Comparison of ENCODE assay signal across 18 cellular contexts in genomic region chr14:105742531-105742848, GRCh38.
DNase-seq lines count a peak whose midpoint lies in the region; ATAC-seq and TF ChIP-seq lines count a peak whose summit lies in the region.
"Had no signal": no experiment of that assay in that cellular context is flagged by ENCODE, and none has a peak within 500 bp of the region (broad histone marks: within the 10 kb centered on the region; RNA-seq: fewer than 3 reads in every experiment).

No MANE protein-coding gene starts in this region.

- H3K27ac ChIP-seq in heart right ventricle (no peak overlapping the region), SU-DHL-6 (ENCODE audit: low read depth, low read length) (peak overlapping the region; percentile 97)
- H3K27ac ChIP-seq: PC-9 had no signal

- H3K27me3 Mint-ChIP-seq in memory B cell, result no peaks in the 10 kb centered on the region
- no peaks in the 10 kb centered on the region for H3K27me3 Mint-ChIP-seq in activated CD4-positive, alpha-beta T cell treated with anti-CD3 and anti-CD28 coated beads, Interleukin-2, amount 10 ng/mL, durations not matched to agents 24 days and 14 days

- H3K9me2 ChIP-seq in SU-DHL-6 (replicated peaks; ENCODE audit: insufficient read depth, low read length), result no peaks in the 10 kb centered on the region

- DNase-seq in Right ventricle myocardium superior (peak; percentile 11), heart right ventricle (no peak), memory B cell (ENCODE audit: low spot score in 2 of 2) (no peak), activated gamma-delta T cell (lab: John Stamatoyannopoulos, UW) (no peak), AG08395 (ENCODE audit: low spot score) (no peak), NCI-H1092 (lab: John Stamatoyannopoulos, UW) (no peak)
- no peak for DNase-seq in activated CD4-positive, alpha-beta T cell treated with anti-CD3 and anti-CD28 coated beads, Interleukin-2, amount 10 ng/mL, durations not matched to agents 24 days and 14 days
- DNase-seq: 8988T, C1 segment of cervical spinal cord, DND-41, NCI-H1436, NCI-H2029 treated with DMSO at 0.1 percent for 48 hours, NCI-H748 treated with DMSO at 0.1 percent for 48 hours, PC-9 had no signal

- peak overlapping the region; percentile 59 for H3K4me2 ChIP-seq in SU-DHL-6 (ENCODE audit: low read depth, low read length, poor library complexity, severe bottlenecking)
- H3K4me2 ChIP-seq: GM23338, PC-9 had no signal

- 80 to 82% methylated on average over 7 of the region's 7 CpGs for WGBS in heart right ventricle, 2 donors

- no peak overlapping the region for H3K27ac Mint-ChIP-seq in memory B cell
- H3K27ac Mint-ChIP-seq in activated CD4-positive, alpha-beta T cell treated with anti-CD3 and anti-CD28 coated beads, Interleukin-2, amount 10 ng/mL, durations not matched to agents 24 days and 14 days, result no peak overlapping the region
- H3K27ac Mint-ChIP-seq: GM23338 had no signal

- H3K4me3 Mint-ChIP-seq in memory B cell, result peak overlapping the region; percentile 79
- H3K4me3 Mint-ChIP-seq in activated CD4-positive, alpha-beta T cell treated with anti-CD3 and anti-CD28 coated beads, Interleukin-2, amount 10 ng/mL, durations not matched to agents 24 days and 14 days, result no peak overlapping the region
- H3K4me3 Mint-ChIP-seq: GM23338 had no signal

- H3K36me3 Mint-ChIP-seq in memory B cell, result peaks cover 42% of the 10 kb centered on the region
- no peaks in the 10 kb centered on the region for H3K36me3 Mint-ChIP-seq in activated CD4-positive, alpha-beta T cell treated with anti-CD3 and anti-CD28 coated beads, Interleukin-2, amount 10 ng/mL, durations not matched to agents 24 days and 14 days (ENCODE audit: low read depth)

- intact Hi-C loops in Right ventricle myocardium superior (cut with DNase I) (no loop called here), heart right ventricle (cut with DNase I) (no loop called here)
- intact Hi-C loops in activated CD4-positive, alpha-beta T cell treated with anti-CD3 and anti-CD28 coated beads, Interleukin-2, amount 10 ng/mL, durations not matched to agents 24 days and 14 days (cut with micrococcal nuclease), result no loop called here

- H3K27me3 ChIP-seq in heart right ventricle (peaks cover 0 to 5% (median 0%) of the 10 kb centered on the region in 7 donors), SU-DHL-6 (ENCODE audit: low read length) (no peaks in the 10 kb centered on the region)

- H3K4me3 ChIP-seq in heart right ventricle, result no peak overlapping the region
- H3K4me3 ChIP-seq in SU-DHL-6 (ENCODE audit: insufficient read depth, low read length, poor library complexity, severe bottlenecking), result peak overlapping the region; percentile 46
- H3K4me3 ChIP-seq: GM23338, K562, PC-9 had no signal

- H3K9me3 ChIP-seq in heart right ventricle (no peaks in the 10 kb centered on the region), SU-DHL-6 (ENCODE audit: insufficient read depth, low read length) (no peaks in the 10 kb centered on the region)

- H3K9ac ChIP-seq in SU-DHL-6 (ENCODE audit: low read length), result peak overlapping the region; percentile 78

- no peak overlapping the region for H2AFZ ChIP-seq in SU-DHL-6 (ENCODE audit: low read depth, low read length, severe bottlenecking)
- H2AFZ ChIP-seq: GM23338, PC-9 had no signal

- no peaks in the 10 kb centered on the region for H3K79me2 ChIP-seq in SU-DHL-6 (ENCODE audit: insufficient read depth, low read length)

- no peaks in the 10 kb centered on the region for H4K20me1 ChIP-seq in SU-DHL-6 (ENCODE audit: low read depth, low read length)

- no peaks in the 10 kb centered on the region for H3K9me3 Mint-ChIP-seq in memory B cell
- no peaks in the 10 kb centered on the region for H3K9me3 Mint-ChIP-seq in activated CD4-positive, alpha-beta T cell treated with anti-CD3 and anti-CD28 coated beads, Interleukin-2, amount 10 ng/mL, durations not matched to agents 24 days and 14 days

- TF ChIP-seq CTCF in heart right ventricle (IDR thresholded peaks at IDR 0.05) (no peak), SU-DHL-6 (IDR thresholded peaks at IDR 0.05; ENCODE audit: insufficient read depth, low read length, poor library complexity, severe bottlenecking) (no peak)

- ATAC-seq in Right ventricle myocardium superior (ENCODE audit: poor library complexity) (no peak), heart right ventricle (no peak), memory B cell (ENCODE audit: low read depth) (no peak)
- ATAC-seq: GM23338, HCT116 had no signal

- H3F3A ChIP-seq in SU-DHL-6 (ENCODE audit: insufficient read depth), result 0 out of 2 replicates have a peak, but pooled peaks cover 3% of the 10 kb centered on the region

- peaks cover 30% of the 10 kb centered on the region for H3K4me1 Mint-ChIP-seq in memory B cell
- H3K4me1 Mint-ChIP-seq in activated CD4-positive, alpha-beta T cell treated with anti-CD3 and anti-CD28 coated beads, Interleukin-2, amount 10 ng/mL, durations not matched to agents 24 days and 14 days, result no peaks in the 10 kb centered on the region
- H3K4me1 Mint-ChIP-seq: GM23338 had no signal

- H3K4me1 ChIP-seq in heart right ventricle, result no peaks in the 10 kb centered on the region

- no peaks in the 10 kb centered on the region for H3K36me3 ChIP-seq in heart right ventricle
- no peaks in the 10 kb centered on the region for H3K36me3 ChIP-seq in SU-DHL-6 (ENCODE audit: low read length)
